Comparison of ENCODE assay signal across 1 cellular context in genomic region chr17:39667262-39668140, GRCh38.
TF ChIP-seq lines count a peak whose summit lies in the region.

No MANE protein-coding gene starts in this region.

TF ChIP-seq in HepG2, 621 proteins besides CTCF, POLR2A, EP300 and RAD21:
- 0 out of 2 replicates have a peak, but pooled peaks have one; percentile 14 for TF ChIP-seq GPN1 (CRISPR knock-in tag; IDR thresholded peaks at IDR 0.05; ENCODE audit: borderline replicate concordance)
- TF ChIP-seq PTBP1 (IDR thresholded peaks at IDR 0.05; ENCODE audit: low read depth, low read length, poor library complexity, severe bottlenecking) = no peak
- no peak for TF ChIP-seq HOXD1 (CRISPR knock-in tag; IDR thresholded peaks at IDR 0.05)
- no peak for TF ChIP-seq ZNF556 (CRISPR knock-in tag; IDR thresholded peaks at IDR 0.05; ENCODE audit: borderline replicate concordance)
- no peak for TF ChIP-seq FOXO4 (CRISPR knock-in tag; conservative IDR thresholded peaks at IDR 0.05)
- peak; percentile 90 for TF ChIP-seq EZH2 (conservative IDR thresholded peaks at IDR 0.05; ENCODE audit: low read depth, low read length)
- TF ChIP-seq HNRNPK (IDR thresholded peaks at IDR 0.05; ENCODE audit: low read depth, low read length, poor library complexity, severe bottlenecking) = peak; percentile 47
- 0 out of 2 replicates have a peak, but pooled peaks have one; percentile 12 for TF ChIP-seq ZNF160 (CRISPR knock-in tag; IDR thresholded peaks at IDR 0.05)
- no peak for TF ChIP-seq ZNF354B (CRISPR knock-in tag; IDR thresholded peaks at IDR 0.05)
- 0 out of 2 replicates have a peak, but pooled peaks have one; percentile 3 for TF ChIP-seq JUNB (CRISPR knock-in tag; IDR thresholded peaks at IDR 0.05; ENCODE audit: borderline replicate concordance)
- TF ChIP-seq KDM5A (IDR thresholded peaks at IDR 0.05; ENCODE audit: borderline replicate concordance, low read length) = no peak
- no peak for TF ChIP-seq RARA (CRISPR knock-in tag; IDR thresholded peaks at IDR 0.05)
- TF ChIP-seq HES4 (CRISPR knock-in tag; IDR thresholded peaks at IDR 0.05; ENCODE audit: borderline replicate concordance) = 0 out of 2 replicates have a peak, but pooled peaks have one; percentile 26
- no peak for TF ChIP-seq ZNF749 (CRISPR knock-in tag; IDR thresholded peaks at IDR 0.05; ENCODE audit: borderline replicate concordance)
- TF ChIP-seq TRAFD1 (CRISPR knock-in tag; IDR thresholded peaks at IDR 0.05; ENCODE audit: borderline replicate concordance) = no peak
- peak; percentile 18 for TF ChIP-seq RBM39 (IDR thresholded peaks at IDR 0.05; ENCODE audit: low read depth, low read length, poor library complexity, severe bottlenecking)
- TF ChIP-seq JUN (CRISPR knock-in tag; IDR thresholded peaks at IDR 0.05) = no peak
- TF ChIP-seq ZFYVE20 (CRISPR knock-in tag; IDR thresholded peaks at IDR 0.05; ENCODE audit: borderline replicate concordance, low read depth) = no peak
- TF ChIP-seq FOXK1 (CRISPR knock-in tag; IDR thresholded peaks at IDR 0.05; ENCODE audit: borderline replicate concordance, low read depth) = no peak
- no peak for TF ChIP-seq ESRRA (CRISPR knock-in tag; IDR thresholded peaks at IDR 0.05; ENCODE audit: low read depth)
- no peak for TF ChIP-seq ZNF776 (CRISPR knock-in tag; IDR thresholded peaks at IDR 0.05)
- TF ChIP-seq PATZ1 (CRISPR knock-in tag; IDR thresholded peaks at IDR 0.05) = 0 out of 2 replicates have a peak, but pooled peaks have one; percentile 28
- 0 out of 2 replicates have a peak, but pooled peaks have one; percentile 7 for TF ChIP-seq PHF21A (CRISPR knock-in tag; IDR thresholded peaks at IDR 0.05)
- 0 out of 2 replicates have a peak, but pooled peaks have one; percentile 37 for TF ChIP-seq ETS1 (CRISPR knock-in tag; IDR thresholded peaks at IDR 0.05)
- no peak for TF ChIP-seq DDIT3 (CRISPR knock-in tag; IDR thresholded peaks at IDR 0.05)
- TF ChIP-seq AGO1 (IDR thresholded peaks at IDR 0.05; ENCODE audit: low read depth, low read length, poor library complexity, severe bottlenecking) = no peak
- no peak for TF ChIP-seq ZNF672 (CRISPR knock-in tag; IDR thresholded peaks at IDR 0.05)
- TF ChIP-seq MEIS2 (CRISPR knock-in tag; IDR thresholded peaks at IDR 0.05) = 0 out of 2 replicates have a peak, but pooled peaks have one; percentile 7
- TF ChIP-seq ZFY (CRISPR knock-in tag; IDR thresholded peaks at IDR 0.05) = no peak
- 0 out of 2 replicates have a peak, but pooled peaks have one; percentile 11 for TF ChIP-seq KDM2A (CRISPR knock-in tag; IDR thresholded peaks at IDR 0.05; ENCODE audit: borderline replicate concordance, low read depth)
TF ChIP-seq in HepG2: peak in this region for 12.
